In genomic region chr5:81310402-81311063, GRCh38 we compare ENCODE assay signal across 32 cellular contexts.
"Had no signal": no experiment of that assay in that cellular context is flagged by ENCODE, and none has a peak within 500 bp of the region (broad histone marks: within the 10 kb centered on the region; RNA-seq: fewer than 3 reads in every experiment).

No MANE protein-coding gene starts in this region.

- H3K27me3 Mint-ChIP-seq: activated naive CD8-positive, alpha-beta T cell treated with anti-CD3 and anti-CD28 coated beads for 36 hours; brain; stimulated activated naive B cell treated with anti-CD40 and anti-IgM and Interleukin-4, amounts not matched to agents 10 μg/mL and 1 μg/mL and 100 μg/mL, for 72 hours had no signal

- FAIRE-seq: endometrium had no signal

- H3K4me1 Mint-ChIP-seq: brain, nephron progenitor cell had no signal

- H3K27me3 ChIP-seq: ascending aorta, cardiac muscle cell, colonic mucosa, esophagus squamous epithelium, left lung, neutrophil, sigmoid colon, stomach, thyroid gland, upper lobe of left lung, vagina had no signal

- DNase-seq: activated CD4-positive, alpha-beta T cell treated with anti-CD3 and anti-CD28 coated beads for 4 hours; activated CD4-positive, alpha-beta T cell treated with anti-CD3 and anti-CD28 coated beads, Interleukin-2, amount 50 U/mL, for 4 hours; activated CD4-positive, CD25-positive, alpha-beta regulatory T cell; activated CD8-positive, alpha-beta memory T cell treated with anti-CD3 and anti-CD28 coated beads for 24 hours; activated naive CD8-positive, alpha-beta T cell treated with anti-CD3 and anti-CD28 coated beads for 36 hours; activated T-cell treated with anti-CD3 and anti-CD28 coated beads, Interleukin-2, amount 50 U/mL, for 1 hour; cerebellar nuclear complex; colonic mucosa; effector CD8-positive, alpha-beta T cell; esophagus squamous epithelium; foreskin melanocyte; kidney glomerular epithelial cell; left lung; nephron progenitor cell; retina; sigmoid colon; stimulated activated CD4-positive, alpha-beta T cell treated with anti-CD3 and anti-CD28 coated beads, Interleukin-1b, Interleukin-23, amount 100 ng/mL, for 48 hours; stimulated activated CD4-positive, alpha-beta T cell treated with anti-CD3 and anti-CD28 coated beads, Interleukin-4, amount 100 ng/mL, for 4 hours; stimulated activated CD8-positive, alpha-beta memory T cell treated with anti-CD3 and anti-CD28 coated beads, Interleukin-4, amount 100 ng/mL, for 48 hours; stimulated activated naive B cell treated with anti-CD40 and anti-IgM and Interleukin-4, amounts not matched to agents 10 μg/mL and 1 μg/mL and 100 μg/mL, for 72 hours; stomach; thyroid gland; upper lobe of left lung had no signal

- H3K27ac ChIP-seq: ascending aorta, cardiac muscle cell, colonic mucosa, epithelial cell of prostate, esophagus squamous epithelium, left lung, neutrophil, sigmoid colon, stomach, thyroid gland, upper lobe of left lung, vagina had no signal

- ATAC-seq: left lung; stimulated activated naive B cell treated with anti-CD40 and anti-IgM and Interleukin-4, amounts not matched to agents 10 μg/mL and 1 μg/mL and 100 μg/mL, for 72 hours had no signal

- H3K27ac Mint-ChIP-seq: activated naive CD8-positive, alpha-beta T cell treated with anti-CD3 and anti-CD28 coated beads for 36 hours; activated T-helper 2 cell treated with anti-CD3 and anti-CD28 coated beads, Interferon-gamma antibody, Interleukin-2, Interleukin-4, amounts not matched to agents 10 μg/mL and 5 μg/mL and 100 μg/mL, durations not matched to agents 14 hours and 24 hours and 36 hours; brain; nephron progenitor cell; stimulated activated naive B cell treated with anti-CD40 and anti-IgM and Interleukin-4, amounts not matched to agents 10 μg/mL and 1 μg/mL and 100 μg/mL, for 72 hours had no signal

- H3K4me1 ChIP-seq: ascending aorta, colonic mucosa, esophagus squamous epithelium, left lung, sigmoid colon, stomach, thyroid gland, upper lobe of left lung, vagina had no signal

- H3K4me3 Mint-ChIP-seq: activated naive CD8-positive, alpha-beta T cell treated with anti-CD3 and anti-CD28 coated beads for 36 hours; brain; nephron progenitor cell; stimulated activated naive B cell treated with anti-CD40 and anti-IgM and Interleukin-4, amounts not matched to agents 10 μg/mL and 1 μg/mL and 100 μg/mL, for 72 hours had no signal

- H3K4me3 ChIP-seq: ascending aorta, cardiac muscle cell, colonic mucosa, esophagus squamous epithelium, left lung, sigmoid colon, smooth muscle cell, stomach, thyroid gland, upper lobe of left lung, vagina had no signal

- H3K9me3 Mint-ChIP-seq: activated naive CD8-positive, alpha-beta T cell treated with anti-CD3 and anti-CD28 coated beads for 36 hours; activated T-helper 2 cell treated with anti-CD3 and anti-CD28 coated beads, Interferon-gamma antibody, Interleukin-2, Interleukin-4, amounts not matched to agents 10 μg/mL and 5 μg/mL and 100 μg/mL, durations not matched to agents 14 hours and 24 hours and 36 hours; brain; nephron progenitor cell; stimulated activated naive B cell treated with anti-CD40 and anti-IgM and Interleukin-4, amounts not matched to agents 10 μg/mL and 1 μg/mL and 100 μg/mL, for 72 hours had no signal

- H3K36me3 ChIP-seq: colonic mucosa had no signal

- H3K4me2 ChIP-seq: smooth muscle cell had no signal

- H3K9me3 ChIP-seq: ascending aorta, colonic mucosa, esophagus squamous epithelium, left lung, neutrophil, sigmoid colon, stomach, thyroid gland, upper lobe of left lung, vagina had no signal
